ENCODE assay signal across 7 cellular contexts in genomic region chr1:161769673-161770045, GRCh38. TPM values are rescaled to one million over a fixed set of nuclear protein-coding genes. Genes with fewer than 3 reads are reported as not detected.
DNase-seq lines count a peak whose midpoint lies in the region; ATAC-seq, FAIRE-seq and TF ChIP-seq lines count a peak whose summit lies in the region.
"Not testable (repeated sequence)": the region's sequence is repeated elsewhere in the genome, so short reads cannot be mapped to it uniquely, and the experiment has no call there.

No MANE protein-coding gene starts in this region.

- peaks cover 85% of the 10 kb centered on the region for H3K4me1 ChIP-seq in DND-41 (ENCODE audit: insufficient read depth, low read length)
- peaks cover 49% of the 10 kb centered on the region for H3K4me1 ChIP-seq in endothelial cell of umbilical vein (ENCODE audit: control insufficient read depth, extremely low read depth, insufficient read depth, low read length)
- peaks cover 13% of the 10 kb centered on the region for H3K4me1 ChIP-seq in skeletal muscle satellite cell (ENCODE audit: control insufficient read depth, insufficient read depth, low read length)

- H3K79me2 ChIP-seq in DND-41 (ENCODE audit: insufficient read depth, low read length) (peaks cover 86% of the 10 kb centered on the region), endothelial cell of umbilical vein (ENCODE audit: control insufficient read depth, insufficient read depth, low read length) (peaks cover 83% of the 10 kb centered on the region)

- H3K36me3 ChIP-seq in DND-41 (ENCODE audit: insufficient read depth, low read length); KOPT-K1 (ENCODE audit: insufficient read depth, low read length); endothelial cell of umbilical vein (ENCODE audit: control insufficient read depth in 2 of 2, extremely low read depth in 1 of 2, insufficient read depth in 2 of 2, low read length in 2 of 2); skeletal muscle satellite cell (ENCODE audit: insufficient read depth, low read length): not testable (repeated sequence)

- not testable (repeated sequence) for TF ChIP-seq POLR2A in endothelial cell of umbilical vein (IDR thresholded peaks at IDR 0.05; ENCODE audit: low read depth, low read length)

- H4K20me1 ChIP-seq in DND-41 (ENCODE audit: insufficient read depth, low read length); endothelial cell of umbilical vein (replicated peaks; ENCODE audit: control insufficient read depth, extremely low read depth, insufficient read depth, low read length): not testable (repeated sequence)

- H3K36me3 Mint-ChIP-seq in activated naive CD4-positive, alpha-beta T cell treated with anti-CD3 and anti-CD28 coated beads, Interleukin-2, amount 50 U/mL, for 24 hours, result not testable (repeated sequence)

- H3K4me3 Mint-ChIP-seq in activated naive CD4-positive, alpha-beta T cell treated with anti-CD3 and anti-CD28 coated beads, Interleukin-2, amount 50 U/mL, for 24 hours, result peak overlapping the region; percentile 31

- not testable (repeated sequence) for H3K27me3 ChIP-seq in DND-41 (ENCODE audit: insufficient read depth, low read length, poor library complexity); endothelial cell of umbilical vein (ENCODE audit: control insufficient read depth in 2 of 2, insufficient read depth in 2 of 2, low read length in 2 of 2); skeletal muscle satellite cell (ENCODE audit: control insufficient read depth, insufficient read depth, low read length)

- H3K27ac Mint-ChIP-seq in activated naive CD4-positive, alpha-beta T cell treated with anti-CD3 and anti-CD28 coated beads, Interleukin-2, amount 50 U/mL, for 24 hours, result not testable (repeated sequence)

- CTCF ChIA-PET in endothelial cell of umbilical vein (lab: Charles Lee), result interaction anchor here (1.1 to 1.9 kb wide), 3 partner anchors 17 to 267 kb away, joined by 4 to 6 read pairs (median 5); no protein-coding TSS in a partner anchor

- POLR2A ChIA-PET in endothelial cell of umbilical vein (lab: Charles Lee), result not testable (repeated sequence)

- H3K4me3 ChIP-seq in DND-41 (ENCODE audit: low read depth in 1 of 2, low read length in 2 of 2); endothelial cell of umbilical vein (replicated peaks in 1 of 3; ENCODE audit: insufficient read depth in 1 of 3, low read depth in 1 of 3, low read length in 3 of 3); skeletal muscle satellite cell (ENCODE audit: low read length): not testable (repeated sequence)

- not testable (repeated sequence) for FAIRE-seq in endothelial cell of umbilical vein (lab: Jason Lieb, UNC)

- H2AFZ ChIP-seq in DND-41 (ENCODE audit: low read depth, low read length); endothelial cell of umbilical vein (ENCODE audit: low read depth, low read length): not testable (repeated sequence)

- peak overlapping the region; percentile 25; the same call in 1 of the 2 replicates for H3K4me2 ChIP-seq in DND-41 (ENCODE audit: insufficient read depth, low read length)
- peak overlapping the region; percentile 74 for H3K4me2 ChIP-seq in endothelial cell of umbilical vein (ENCODE audit: insufficient read depth, low read length)
- peak overlapping the region; percentile 57 for H3K4me2 ChIP-seq in skeletal muscle satellite cell (ENCODE audit: low read length)

- peaks cover 44% of the 10 kb centered on the region for H3K4me1 Mint-ChIP-seq in activated naive CD4-positive, alpha-beta T cell treated with anti-CD3 and anti-CD28 coated beads, Interleukin-2, amount 50 U/mL, for 24 hours

- not testable (repeated sequence) for H3K27me3 Mint-ChIP-seq in activated naive CD4-positive, alpha-beta T cell treated with anti-CD3 and anti-CD28 coated beads, Interleukin-2, amount 50 U/mL, for 24 hours

- TF ChIP-seq CTCF in DND-41 (IDR thresholded peaks at IDR 0.05; ENCODE audit: borderline replicate concordance, extremely low read depth, low read length, poor library complexity, severe bottlenecking); endothelial cell of umbilical vein (IDR thresholded peaks at IDR 0.05; ENCODE audit: extremely low read depth in 1 of 2, insufficient read depth in 1 of 2, low read depth in 1 of 2, low read length in 2 of 2): not testable (repeated sequence)

- not testable (repeated sequence) for H3K27ac ChIP-seq in DND-41 (ENCODE audit: low read length); endothelial cell of umbilical vein (ENCODE audit: insufficient read depth, low read depth, low read length)
- H3K27ac ChIP-seq in KOPT-K1 (ENCODE audit: low read depth, low read length, poor library complexity, severe bottlenecking), result peak overlapping the region; percentile 74

- intact Hi-C loops in endothelial cell of umbilical vein (cut with micrococcal nuclease), result loop anchor here (10.0 kb wide), 1 partner anchor 265 kb away; no protein-coding TSS in a partner anchor

- not testable (repeated sequence) for ATAC-seq in DND-41 (ENCODE audit: insufficient read depth, low read depth)

- H3K9ac ChIP-seq in DND-41 (ENCODE audit: low read depth, low read length); endothelial cell of umbilical vein (replicated peaks; ENCODE audit: extremely low read depth, insufficient read depth, low read length); skeletal muscle satellite cell (ENCODE audit: low read depth, low read length): not testable (repeated sequence)

- not testable (repeated sequence) for H3K9me1 ChIP-seq in endothelial cell of umbilical vein (replicated peaks; ENCODE audit: control insufficient read depth, extremely low read depth, insufficient read depth, low read length)

- not testable (repeated sequence) for H3K9me3 Mint-ChIP-seq in activated naive CD4-positive, alpha-beta T cell treated with anti-CD3 and anti-CD28 coated beads, Interleukin-2, amount 50 U/mL, for 24 hours

- not testable (repeated sequence) for BruUV-seq in endothelial cell of umbilical vein (replicated peaks; lab: Mats Ljungman, UMichigan)

- DNase-seq in DND-41; endothelial cell of umbilical vein (ENCODE audit: low read depth, low spot score): not testable (repeated sequence)
- DNase-seq in NCI-H1417 (lab: John Stamatoyannopoulos, UW), result peak in 2 of 3 experiments; percentile 27 to 61
- peak; percentile 1 for DNase-seq in NCI-H345 (lab: John Stamatoyannopoulos, UW)

- H3K9me3 ChIP-seq in DND-41 (ENCODE audit: insufficient read depth, low read length, severe bottlenecking); KOPT-K1 (ENCODE audit: insufficient read depth, low read length, poor library complexity, severe bottlenecking); endothelial cell of umbilical vein (replicated peaks; ENCODE audit: control insufficient read depth, insufficient read depth, low read length); skeletal muscle satellite cell (replicated peaks; ENCODE audit: low read length): not testable (repeated sequence)

- dilution Hi-C loops in endothelial cell of umbilical vein (cut with MboI; ENCODE audit: extremely low pct_ligation_motif_present, low sequenced_read_pairs), result not testable (repeated sequence)

RNA-seq across cellular contexts. Expression of gene ATF6, which starts 3.5 kb away (rescaled TPM):
- 38.8 and 40.3 TPM in 2 replicates for total RNA-seq in endothelial cell of umbilical vein
- polyA plus RNA-seq in endothelial cell of umbilical vein, result 22.8 and 24.9 TPM in 2 replicates
- polyA plus RNA-seq in endothelial cell of umbilical vein (2011; cell fraction: cytosol; rRNA removed), result 29.4 and 29.6 TPM in 2 replicates
- polyA plus RNA-seq in endothelial cell of umbilical vein (2011; cell fraction: nucleus; rRNA removed), result 22.6 and 25.5 TPM in 2 replicates
- polyA plus RNA-seq in endothelial cell of umbilical vein (2012), result 22.0 and 30.2 TPM in 2 replicates
- polyA minus RNA-seq in endothelial cell of umbilical vein, result 47.1 and 51.7 TPM in 2 replicates
- 16.1 TPM for polyA minus RNA-seq in endothelial cell of umbilical vein (2011; cell fraction: cytosol; rRNA and poly(A)+ RNA removed)
- 48.9 and 71.6 TPM in 2 replicates for polyA minus RNA-seq in endothelial cell of umbilical vein (2011; cell fraction: nucleus; rRNA and poly(A)+ RNA removed)
- 15.9 and 18.0 TPM in 2 replicates for total RNA-seq in skeletal muscle satellite cell (2012; rRNA removed)

RNA-seq across cellular contexts. Expression of gene DUSP12, which starts 20.1 kb away (rescaled TPM):
- total RNA-seq in endothelial cell of umbilical vein, result 26.8 and 28.3 TPM in 2 replicates
- polyA plus RNA-seq in endothelial cell of umbilical vein, result 25.7 and 31.6 TPM in 2 replicates
- 35.8 and 36.6 TPM in 2 replicates for polyA plus RNA-seq in endothelial cell of umbilical vein (2011; cell fraction: cytosol; rRNA removed)
- polyA plus RNA-seq in endothelial cell of umbilical vein (2011; cell fraction: nucleus; rRNA removed), result 26.5 and 34.8 TPM in 2 replicates
- polyA plus RNA-seq in endothelial cell of umbilical vein (2012), result 20.4 and 29.2 TPM in 2 replicates
- polyA minus RNA-seq in endothelial cell of umbilical vein, result 13.9 and 17.8 TPM in 2 replicates
- polyA minus RNA-seq in endothelial cell of umbilical vein (2011; cell fraction: cytosol; rRNA and poly(A)+ RNA removed), result 26.5 TPM
- polyA minus RNA-seq in endothelial cell of umbilical vein (2011; cell fraction: nucleus; rRNA and poly(A)+ RNA removed), result 18.2 and 20.1 TPM in 2 replicates
- total RNA-seq in skeletal muscle satellite cell (2012; rRNA removed), result 21.8 and 26.6 TPM in 2 replicates

RNA-seq across cellular contexts. Expression of gene FCRLB, which starts 48.3 kb away (rescaled TPM):
- 0.62 and 0.90 TPM in 2 replicates for total RNA-seq in endothelial cell of umbilical vein
- 0.62 and 0.99 TPM in 2 replicates for polyA plus RNA-seq in endothelial cell of umbilical vein
- polyA plus RNA-seq in endothelial cell of umbilical vein (2011; cell fraction: cytosol; rRNA removed), result 0.52 and 0.56 TPM in 2 replicates
- 0.18 and 0.22 TPM in 2 replicates for polyA plus RNA-seq in endothelial cell of umbilical vein (2011; cell fraction: nucleus; rRNA removed)
- polyA plus RNA-seq in endothelial cell of umbilical vein (2012), result 1.1 and 1.5 TPM in 2 replicates
- polyA minus RNA-seq in endothelial cell of umbilical vein, result 0.17 and 0.21 TPM in 2 replicates
- polyA minus RNA-seq in endothelial cell of umbilical vein (2011; cell fraction: cytosol; rRNA and poly(A)+ RNA removed), result not detected
- polyA minus RNA-seq in endothelial cell of umbilical vein (2011; cell fraction: nucleus; rRNA and poly(A)+ RNA removed), result not detected in 2 replicates
- 1.8 and 4.2 TPM in 2 replicates for total RNA-seq in skeletal muscle satellite cell (2012; rRNA removed)
